ENCODE assay signal across 14 cellular contexts in genomic region chr9:135968601-135969000, GRCh38.
"Had no signal": no experiment of that assay in that cellular context is flagged by ENCODE, and none has a peak within 500 bp of the region (broad histone marks: within the 10 kb centered on the region; RNA-seq: fewer than 3 reads in every experiment).

No MANE protein-coding gene starts in this region.

- ATAC-seq: activated naive CD8-positive, alpha-beta T cell treated with anti-CD3 and anti-CD28 coated beads, Interleukin-2, amount 50 U/mL, for 24 hours; activated T-helper 17 cell treated with anti-CD3 and anti-CD28 coated beads, Interleukin-2, amount 50 U/mL, for 72 hours; stimulated activated memory B cell treated with anti-CD40 and anti-IgM and Interleukin-4, amounts not matched to agents 10 μg/mL and 1 μg/mL and 100 μg/mL, for 72 hours had no signal

- H3K9me3 Mint-ChIP-seq: activated naive CD4-positive, alpha-beta T cell treated with anti-CD3 and anti-CD28 coated beads for 36 hours; activated naive CD8-positive, alpha-beta T cell treated with anti-CD3 and anti-CD28 coated beads, Interleukin-2, amount 50 U/mL, for 24 hours; activated T-helper 17 cell treated with anti-CD3 and anti-CD28 coated beads, Interleukin-2, amount 50 U/mL, for 72 hours; mesothelial cell of epicardium; neural crest cell; stimulated activated memory B cell treated with anti-CD40 and anti-IgM and Interleukin-4, amounts not matched to agents 10 μg/mL and 1 μg/mL and 100 μg/mL, for 72 hours had no signal

- H3K36me3 Mint-ChIP-seq: mesothelial cell of epicardium; stimulated activated memory B cell treated with anti-CD40 and anti-IgM and Interleukin-4, amounts not matched to agents 10 μg/mL and 1 μg/mL and 100 μg/mL, for 72 hours had no signal

- H3K4me3 ChIP-seq: ascending aorta, psoas muscle had no signal

- H3K4me1 Mint-ChIP-seq: mesothelial cell of epicardium had no signal

- H3K9me3 ChIP-seq: ascending aorta, psoas muscle had no signal

- H3K4me3 Mint-ChIP-seq: activated naive CD4-positive, alpha-beta T cell treated with anti-CD3 and anti-CD28 coated beads for 36 hours; activated naive CD8-positive, alpha-beta T cell treated with anti-CD3 and anti-CD28 coated beads, Interleukin-2, amount 50 U/mL, for 24 hours; activated T-helper 17 cell treated with anti-CD3 and anti-CD28 coated beads, Interleukin-2, amount 50 U/mL, for 72 hours; mesothelial cell of epicardium; stimulated activated memory B cell treated with anti-CD40 and anti-IgM and Interleukin-4, amounts not matched to agents 10 μg/mL and 1 μg/mL and 100 μg/mL, for 72 hours had no signal

- H3K27ac ChIP-seq: ascending aorta, psoas muscle had no signal

- H3K36me3 ChIP-seq: ascending aorta had no signal

- H3K27ac Mint-ChIP-seq: activated naive CD4-positive, alpha-beta T cell treated with anti-CD3 and anti-CD28 coated beads for 36 hours; activated naive CD8-positive, alpha-beta T cell treated with anti-CD3 and anti-CD28 coated beads, Interleukin-2, amount 50 U/mL, for 24 hours; activated T-helper 17 cell treated with anti-CD3 and anti-CD28 coated beads, Interleukin-2, amount 50 U/mL, for 72 hours; mesothelial cell of epicardium; stimulated activated memory B cell treated with anti-CD40 and anti-IgM and Interleukin-4, amounts not matched to agents 10 μg/mL and 1 μg/mL and 100 μg/mL, for 72 hours had no signal

- H3K27me3 ChIP-seq: ascending aorta had no signal

- DNase-seq: activated CD4-positive, alpha-beta T cell treated with anti-CD3 and anti-CD28 coated beads for 1 hour; activated CD4-positive, alpha-beta T cell treated with anti-CD3 and anti-CD28 coated beads, Interleukin-2, amount 50 U/mL, for 4 hours; activated naive CD4-positive, alpha-beta T cell treated with anti-CD3 and anti-CD28 coated beads for 36 hours; activated naive CD8-positive, alpha-beta T cell treated with anti-CD3 and anti-CD28 coated beads, Interleukin-2, amount 50 U/mL, for 24 hours; islet precursor cell; psoas muscle; stimulated activated CD4-positive, alpha-beta T cell treated with anti-CD3 and anti-CD28 coated beads, Interleukin-2, amount 100 ng/mL, for 48 hours; substantia nigra; trophoblast cell had no signal
